ENCODE assay signal across 1 cellular context in the genomic region with DNA sequence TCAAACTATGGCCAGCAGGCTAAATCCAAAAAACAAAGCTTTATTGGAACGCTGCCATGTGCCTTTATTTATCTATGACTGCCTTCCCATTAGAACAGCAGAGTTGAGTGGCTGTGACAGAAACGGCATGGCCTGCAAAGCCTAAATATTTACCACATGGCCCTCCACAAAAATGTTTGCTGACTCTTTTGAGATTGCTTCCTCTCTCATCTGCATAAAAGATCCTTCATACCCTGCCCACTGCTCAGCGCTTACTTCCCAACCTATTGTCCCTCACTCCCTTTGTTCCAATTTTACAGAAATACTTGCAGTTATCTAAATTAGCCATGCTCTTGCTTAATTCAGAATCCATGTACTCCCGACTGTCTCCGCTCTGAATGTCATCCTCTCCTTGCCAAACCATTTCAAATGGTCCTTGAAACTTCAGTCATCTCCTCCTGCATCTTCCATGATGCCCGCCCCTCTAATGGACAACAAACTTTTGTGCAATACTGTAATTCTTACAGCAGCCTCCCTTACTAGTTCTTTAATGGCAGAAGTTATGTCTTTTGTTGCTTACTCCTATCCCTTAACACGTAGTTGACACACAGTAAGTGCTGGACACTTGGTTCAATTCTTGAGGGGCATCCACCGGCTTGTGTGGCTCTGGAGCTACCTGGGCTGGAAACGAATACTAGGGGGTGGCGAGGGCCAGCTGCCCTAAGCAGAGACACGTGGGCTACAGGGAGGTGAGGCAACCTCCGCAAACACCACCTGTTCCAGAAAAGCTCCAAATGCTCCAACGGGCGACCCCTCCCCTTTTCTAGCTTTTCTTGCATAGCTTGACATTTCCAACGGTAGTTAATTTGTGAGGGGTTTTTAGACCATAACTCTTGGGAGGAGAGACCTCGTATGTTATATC.
TF ChIP-seq lines count a peak whose summit lies in the region.

No MANE protein-coding gene starts in this region.

TF ChIP-seq in H1, 55 proteins besides CTCF, POLR2A, EP300 and RAD21 (continued from another document):
- TF ChIP-seq SUZ12 (IDR thresholded peaks at IDR 0.05; ENCODE audit: low read length): no peak
- TF ChIP-seq JUND (IDR thresholded peaks at IDR 0.05; ENCODE audit: low read length): no peak
- no peak for TF ChIP-seq BACH1 (IDR thresholded peaks at IDR 0.05; ENCODE audit: low read length)
- TF ChIP-seq, protein P1, sequence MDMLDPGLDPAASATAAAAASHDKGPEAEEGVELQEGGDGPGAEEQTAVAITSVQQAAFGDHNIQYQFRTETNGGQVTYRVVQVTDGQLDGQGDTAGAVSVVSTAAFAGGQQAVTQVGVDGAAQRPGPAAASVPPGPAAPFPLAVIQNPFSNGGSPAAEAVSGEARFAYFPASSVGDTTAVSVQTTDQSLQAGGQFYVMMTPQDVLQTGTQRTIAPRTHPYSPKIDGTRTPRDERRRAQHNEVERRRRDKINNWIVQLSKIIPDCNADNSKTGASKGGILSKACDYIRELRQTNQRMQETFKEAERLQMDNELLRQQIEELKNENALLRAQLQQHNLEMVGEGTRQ (IDR thresholded peaks at IDR 0.05; ENCODE audit: low read length): no peak
- TF ChIP-seq SIN3A (conservative IDR thresholded peaks at IDR 0.05 in 1 of 2, IDR thresholded peaks at IDR 0.05 in 1 of 2; ENCODE audit: low read depth in 1 of 2, low read length in 2 of 2): peak in 1 of 2 experiments; percentile 25; a peak in 1 of 4 replicates
- no peak for TF ChIP-seq KDM5A (IDR thresholded peaks at IDR 0.05; ENCODE audit: low read length)
- TF ChIP-seq POLR2AphosphoS5 (IDR thresholded peaks at IDR 0.05; ENCODE audit: low read depth, low read length): 0 out of 2 replicates have a peak, but pooled peaks have one; percentile 11
- TF ChIP-seq HDAC2 (IDR thresholded peaks at IDR 0.05; ENCODE audit: borderline replicate concordance in 1 of 2, low read depth in 2 of 2, low read length in 2 of 2): no peak
- TF ChIP-seq CEBPB (IDR thresholded peaks at IDR 0.05; ENCODE audit: low read depth, low read length): peak; percentile 14; the same call in 1 of the 2 replicates
- TF ChIP-seq SAP30 (IDR thresholded peaks at IDR 0.05; ENCODE audit: insufficient read depth, insufficient replicate concordance, low read length): peak; percentile 28
